27 cellular contexts compared by ENCODE assay signal in the genomic region with DNA sequence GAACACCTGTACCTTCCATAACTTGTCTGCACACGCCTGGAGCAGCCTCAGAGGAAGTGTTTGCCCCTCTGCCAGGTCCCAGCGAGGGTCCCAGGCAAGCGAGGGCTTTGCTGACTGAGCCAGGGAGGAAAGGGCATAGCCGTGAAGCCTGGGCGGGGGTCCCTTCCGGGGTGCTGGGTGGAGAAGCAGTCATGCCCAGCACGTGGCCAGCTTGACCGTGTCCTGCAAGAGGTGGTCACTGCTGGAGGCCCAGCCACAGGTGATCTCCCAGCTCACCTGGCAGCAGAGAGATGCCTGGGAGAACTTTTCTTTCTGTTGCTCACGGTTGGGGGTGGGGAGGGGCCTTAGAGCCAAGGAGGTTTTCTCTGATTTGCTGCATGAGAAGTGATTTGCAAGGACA.
DNase-seq lines count a peak whose midpoint lies in the region; ATAC-seq and TF ChIP-seq lines count a peak whose summit lies in the region.
"Had no signal": no experiment of that assay in that cellular context is flagged by ENCODE, and none has a peak within 500 bp of the region (broad histone marks: within the 10 kb centered on the region; RNA-seq: fewer than 3 reads in every experiment).

No MANE protein-coding gene starts in this region.

- peak; percentile 15 for DNase-seq in GM13976 (ENCODE audit: low spot score)
- DNase-seq in Peyer's patch, result peak; percentile 0 to 34 (median 25)
- peak; percentile 45 for DNase-seq in islet precursor cell
- peak; percentile 14 for DNase-seq in stomach
- no peak for DNase-seq in stimulated activated CD4-positive, alpha-beta T cell treated with anti-CD3 and anti-CD28 coated beads, Interleukin-4, amount 100 ng/mL, for 4 hours
- no peak for DNase-seq in NCI-H1930 (lab: John Stamatoyannopoulos, UW)
- DNase-seq: activated CD4-positive, alpha-beta T cell treated with anti-CD3 and anti-CD28 coated beads, Interleukin-2, amount 50 U/mL, for 48 hours; activated CD4-positive, CD25-positive, alpha-beta regulatory T cell treated with anti-CD3 and anti-CD28 coated beads, Interleukin-2, amount 50 U/mL, for 72 hours; activated gamma-delta T cell; activated naive CD8-positive, alpha-beta T cell treated with anti-CD3 and anti-CD28 coated beads for 36 hours; DMS79; effector CD8-positive, alpha-beta T cell; immature natural killer cell; KG1; mesendoderm; NCI-H1092 treated with DMSO at 0.1 percent for 48 hours; NCI-H1694 treated with DMSO at 0.1 percent for 48 hours; stimulated activated CD4-positive, alpha-beta T cell treated with anti-CD3 and anti-CD28 coated beads, Interleukin-4, amount 100 ng/mL, for 1 hour; T-helper 2 cell had no signal

- in situ Hi-C loops in GM13976 (cut with MboI; ENCODE audit: low sequenced_read_pairs, unreplicated experiment), result no loop called here

- no peaks in the 10 kb centered on the region for H3K9me3 ChIP-seq in Peyer's patch
- H3K9me3 ChIP-seq in stomach, result no peaks in the 10 kb centered on the region
- H3K9me3 ChIP-seq: BLaER1 treated with 17β-estradiol and CSF1 and Interleukin-3, amounts not matched to agents 10 nM and 100 nM; left lung; prostate gland; right lobe of liver; tibial nerve had no signal

- intact Hi-C loops in stomach (cut with DNase I; ENCODE audit: low total_unique reads), result no loop called here

- no peak for ATAC-seq in HG03439 (IDR thresholded peaks at IDR 0.05; ENCODE audit: unreplicated experiment)
- ATAC-seq: left lung, right lobe of liver had no signal

- TF ChIP-seq EP300 in stomach (IDR thresholded peaks at IDR 0.05), result no peak

- H3K27ac ChIP-seq in Peyer's patch (no peak overlapping the region), stomach (no peak overlapping the region)
- H3K27ac ChIP-seq: BLaER1 treated with 17β-estradiol and CSF1 and Interleukin-3, amounts not matched to agents 10 nM and 100 nM; epithelial cell of prostate; HL-60; left lung; prostate gland; right lobe of liver; tibial nerve had no signal

- 50 to 71% (median 60%) methylated on average over 6 to 9 of the region's 9 CpGs for WGBS in stomach, 5 donors

- no peaks in the 10 kb centered on the region for H3K36me3 ChIP-seq in Peyer's patch
- no peaks in the 10 kb centered on the region for H3K36me3 ChIP-seq in stomach
- H3K36me3 ChIP-seq: BLaER1 treated with 17β-estradiol and CSF1 and Interleukin-3, amounts not matched to agents 10 nM and 100 nM; left lung; prostate gland; right lobe of liver; tibial nerve had no signal

- TF ChIP-seq CTCF in GM13976 (IDR thresholded peaks at IDR 0.05; ENCODE audit: borderline replicate concordance, control extremely low read depth, extremely low read depth, insufficient read depth, missing control alignments) (no peak), Peyer's patch (IDR thresholded peaks at IDR 0.05) (no peak), stomach (IDR thresholded peaks at IDR 0.05) (no peak)

- H3K4me1 ChIP-seq in Peyer's patch, result no peaks in the 10 kb centered on the region
- H3K4me1 ChIP-seq in stomach, result no peaks in the 10 kb centered on the region
- H3K4me1 ChIP-seq: BLaER1 treated with 17β-estradiol and CSF1 and Interleukin-3, amounts not matched to agents 10 nM and 100 nM; left lung; prostate gland; right lobe of liver; tibial nerve had no signal

- H3K4me3 ChIP-seq in Peyer's patch (no peak overlapping the region), stomach (no peak overlapping the region)
- H3K4me3 ChIP-seq: BLaER1 treated with 17β-estradiol and CSF1 and Interleukin-3, amounts not matched to agents 10 nM and 100 nM; left lung; prostate gland; right lobe of liver; tibial nerve had no signal

- no peaks in the 10 kb centered on the region for H3K27me3 ChIP-seq in Peyer's patch
- peaks cover 0 to 21% (median 0%) of the 10 kb centered on the region in 3 donors for H3K27me3 ChIP-seq in stomach
- H3K27me3 ChIP-seq: BLaER1 treated with 17β-estradiol and CSF1 and Interleukin-3, amounts not matched to agents 10 nM and 100 nM; right lobe of liver; tibial nerve had no signal

- no peak for TF ChIP-seq POLR2A in Peyer's patch (IDR thresholded peaks at IDR 0.05)
- no peak for TF ChIP-seq POLR2A in stomach (IDR thresholded peaks at IDR 0.05)

Comparison
In these comparisons a context has a peak if more than half of its experiments do, and no peak if none do; other contexts are left out.
1. DNase-seq: peak in GM13976 (single experiment), Peyer's patch (3 of 3), islet precursor cell (single experiment) and stomach (single experiment); none in stimulated activated CD4-positive, alpha-beta T cell treated with anti-CD3 and anti-CD28 coated beads, Interleukin-4, amount 100 ng/mL, for 4 hours (0 of 2) and NCI-H1930 (0 of 2).